8 cellular contexts compared by ENCODE assay signal in genomic region chr4:1310031-1310795, GRCh38. TPM values are rescaled to one million over a fixed set of nuclear protein-coding genes. Genes with fewer than 3 reads are reported as not detected.
DNase-seq lines count a peak whose midpoint lies in the region; ATAC-seq and TF ChIP-seq lines count a peak whose summit lies in the region.

No MANE protein-coding gene starts in this region.

- DNase-seq in activated CD4-positive, alpha-beta T cell treated with anti-CD3 and anti-CD28 coated beads, Interleukin-2, amount 10 ng/mL, durations not matched to agents 7 days and 5 days, result no peak
- no peak for DNase-seq in activated CD4-positive, alpha-beta T cell treated with anti-CD3 and anti-CD28 coated beads, Interleukin-2, amount 50 U/mL, for 1 hour
- no peak for DNase-seq in effector memory CD4-positive, alpha-beta T cell
- DNase-seq in mesendoderm (no peak), tibial artery (no peak), NCI-H2081 (lab: John Stamatoyannopoulos, UW) (no peak), body of pancreas (no peak)

- H2AK5ac ChIP-seq in mesendoderm (ENCODE audit: low read length), result no peak overlapping the region

- H3K27ac ChIP-seq in effector memory CD4-positive, alpha-beta T cell (ENCODE audit: insufficient read depth, low read length, poor library complexity, severe bottlenecking), result no peak overlapping the region
- H3K27ac ChIP-seq in mesendoderm (ENCODE audit: low read depth, low read length), result no peak overlapping the region
- H3K27ac ChIP-seq in tibial artery, result peak overlapping the region; percentile 73 to 81
- H3K27ac ChIP-seq in body of pancreas, result peak overlapping the region in 2 of 4 donors; percentile 44 to 57

- ATAC-seq in HG02884 (IDR thresholded peaks at IDR 0.05; ENCODE audit: unreplicated experiment) (no peak), body of pancreas (no peak)

- peaks cover 46% of the 10 kb centered on the region for H3K4me1 ChIP-seq in effector memory CD4-positive, alpha-beta T cell (ENCODE audit: control insufficient read depth, insufficient read depth, low read length, poor library complexity, severe bottlenecking)
- H3K4me1 ChIP-seq in mesendoderm (ENCODE audit: control insufficient read depth, low read depth, low read length) (no peaks in the 10 kb centered on the region), tibial artery (peaks cover 0 to 34% (median 26%) of the 10 kb centered on the region in 4 donors), body of pancreas (peaks cover 23% of the 10 kb centered on the region)

- intact Hi-C loops in tibial artery (cut with DNase I; ENCODE audit: low total_unique reads) (no loop called here), body of pancreas (cut with DNase I) (no loop called here)

- H3K27me3 ChIP-seq in effector memory CD4-positive, alpha-beta T cell (replicated peaks; ENCODE audit: control insufficient read depth, insufficient read depth, low read length, poor library complexity, severe bottlenecking), result no peaks in the 10 kb centered on the region
- H3K27me3 ChIP-seq in mesendoderm (ENCODE audit: insufficient read depth, low read length, poor library complexity) (no peaks in the 10 kb centered on the region), tibial artery (no peaks in the 10 kb centered on the region), body of pancreas (no peaks in the 10 kb centered on the region)

- TF ChIP-seq CTCF in tibial artery (IDR thresholded peaks at IDR 0.05) (no peak), body of pancreas (IDR thresholded peaks at IDR 0.05) (no peak)

- H3K79me2 ChIP-seq in mesendoderm (ENCODE audit: control insufficient read depth, insufficient read depth, low read length), result peaks cover 57% of the 10 kb centered on the region

- no peak overlapping the region for H3K23ac ChIP-seq in mesendoderm (ENCODE audit: low read length)

- no peak overlapping the region for H4K5ac ChIP-seq in mesendoderm (ENCODE audit: low read length)

- peaks cover 25% of the 10 kb centered on the region for H3K36me3 ChIP-seq in effector memory CD4-positive, alpha-beta T cell (ENCODE audit: control insufficient read depth, insufficient read depth, low read length)
- H3K36me3 ChIP-seq in mesendoderm (ENCODE audit: control insufficient read depth, insufficient read depth, low read length) (peaks cover 3% of the 10 kb centered on the region), tibial artery (peaks cover 23 to 41% (median 30%) of the 10 kb centered on the region in 3 donors), body of pancreas (replicated peaks in 1 of 2; ENCODE audit: insufficient read depth in 1 of 2, low read depth in 2 of 2) (peaks cover 12 to 15% of the 10 kb centered on the region in 2 donors)

- no peak overlapping the region for H3K4ac ChIP-seq in mesendoderm (ENCODE audit: low read depth, low read length)

- no peaks in the 10 kb centered on the region for H3K27me3 Mint-ChIP-seq in activated CD4-positive, alpha-beta T cell treated with anti-CD3 and anti-CD28 coated beads, Interleukin-2, amount 10 ng/mL, durations not matched to agents 7 days and 5 days

- peaks cover 28% of the 10 kb centered on the region for H3K79me1 ChIP-seq in mesendoderm (ENCODE audit: low read length)

- POLR2A ChIA-PET in activated CD4-positive, alpha-beta T cell treated with anti-CD3 and anti-CD28 coated beads, Interleukin-2, amount 10 ng/mL, durations not matched to agents 7 days and 5 days (lab: Charles Lee), result no interaction called here

- no peak overlapping the region for H3K4me2 ChIP-seq in mesendoderm (ENCODE audit: low read length)

- TF ChIP-seq POLR2A in body of pancreas (IDR thresholded peaks at IDR 0.05), result no peak

- peak overlapping the region; percentile 52 for H3K56ac ChIP-seq in mesendoderm (ENCODE audit: low read length)

- H3K27ac Mint-ChIP-seq in activated CD4-positive, alpha-beta T cell treated with anti-CD3 and anti-CD28 coated beads, Interleukin-2, amount 10 ng/mL, durations not matched to agents 7 days and 5 days, result peak overlapping the region; percentile 68

- no peak overlapping the region for H4K8ac ChIP-seq in mesendoderm (ENCODE audit: low read depth, low read length)

- peaks cover 49% of the 10 kb centered on the region for H3K36me3 Mint-ChIP-seq in activated CD4-positive, alpha-beta T cell treated with anti-CD3 and anti-CD28 coated beads, Interleukin-2, amount 10 ng/mL, durations not matched to agents 7 days and 5 days (ENCODE audit: low read depth)

- peak overlapping the region; percentile 61 for H3K9ac ChIP-seq in mesendoderm (ENCODE audit: low read length)

- no peak overlapping the region for H2BK120ac ChIP-seq in mesendoderm (ENCODE audit: low read depth, low read length)

- no peak overlapping the region for H3K18ac ChIP-seq in mesendoderm (ENCODE audit: low read length)

- WGBS in mesendoderm (ENCODE audit: extremely low coverage, insufficient coverage, low lambda C conversion rate), result no CpG with 5 or more reads among the region's 32 CpGs
- 77 to 97% methylated on average over 14 to 29 of the region's 32 CpGs for WGBS in body of pancreas, 2 donors

- peak overlapping the region; percentile 33 for H3K4me3 ChIP-seq in effector memory CD4-positive, alpha-beta T cell (ENCODE audit: insufficient read depth, low read depth, low read length, poor library complexity, severe bottlenecking)
- no peak overlapping the region for H3K4me3 ChIP-seq in mesendoderm (ENCODE audit: low read length)
- peak overlapping the region; percentile 47 to 55 for H3K4me3 ChIP-seq in tibial artery
- no peak overlapping the region for H3K4me3 ChIP-seq in body of pancreas

- H3K9me3 Mint-ChIP-seq in activated CD4-positive, alpha-beta T cell treated with anti-CD3 and anti-CD28 coated beads, Interleukin-2, amount 10 ng/mL, durations not matched to agents 7 days and 5 days, result no peaks in the 10 kb centered on the region

- no peak overlapping the region for H2BK5ac ChIP-seq in mesendoderm (ENCODE audit: low read length)

- CTCF ChIA-PET in activated CD4-positive, alpha-beta T cell treated with anti-CD3 and anti-CD28 coated beads, Interleukin-2, amount 10 ng/mL, durations not matched to agents 7 days and 5 days (lab: Charles Lee), result interaction anchor here (0.8 to 2.2 kb wide), 3 partner anchors 19 to 53 kb away, joined by 3 to 7 read pairs (median 3); no protein-coding TSS in a partner anchor

- no peaks in the 10 kb centered on the region for H3K9me3 ChIP-seq in effector memory CD4-positive, alpha-beta T cell (ENCODE audit: control insufficient read depth, low read length)
- H3K9me3 ChIP-seq in tibial artery (no peaks in the 10 kb centered on the region), body of pancreas (no peaks in the 10 kb centered on the region)

- peaks cover 74% of the 10 kb centered on the region for H3K4me1 Mint-ChIP-seq in activated CD4-positive, alpha-beta T cell treated with anti-CD3 and anti-CD28 coated beads, Interleukin-2, amount 10 ng/mL, durations not matched to agents 7 days and 5 days

- no peak overlapping the region for H2BK15ac ChIP-seq in mesendoderm (replicated peaks; ENCODE audit: low read depth)

- peak overlapping the region; percentile 57 for H3K4me3 Mint-ChIP-seq in activated CD4-positive, alpha-beta T cell treated with anti-CD3 and anti-CD28 coated beads, Interleukin-2, amount 10 ng/mL, durations not matched to agents 7 days and 5 days

RNA-seq across cellular contexts. Expression of gene MAEA, which starts 20.5 kb away (rescaled TPM):
- total RNA-seq in activated CD4-positive, alpha-beta T cell treated with anti-CD3 and anti-CD28 coated beads, Interleukin-2, amount 10 ng/mL, durations not matched to agents 7 days and 5 days, result 10 to 100 TPM; 63.8 to 69.0 TPM
- 57.0 TPM for polyA plus RNA-seq in mesendoderm (2013, experiment 1 of 2)
- polyA plus RNA-seq in mesendoderm (2013, experiment 2 of 2), result 55.7 TPM
- total RNA-seq in body of pancreas, result 10 to 100 TPM; 68.7 to 88.0 TPM

RNA-seq across cellular contexts. Expression of gene UVSSA, which starts 36.8 kb away (rescaled TPM):
- 10 to 100 TPM; 19.1 to 23.0 TPM for total RNA-seq in activated CD4-positive, alpha-beta T cell treated with anti-CD3 and anti-CD28 coated beads, Interleukin-2, amount 10 ng/mL, durations not matched to agents 7 days and 5 days
- polyA plus RNA-seq in mesendoderm (2013, experiment 1 of 2), result 4.3 TPM
- polyA plus RNA-seq in mesendoderm (2013, experiment 2 of 2), result 4.6 TPM
- total RNA-seq in body of pancreas, result 10 to 100 TPM; 18.2 to 26.0 TPM

Comparison
In these comparisons a context has a peak if more than half of its experiments do, and no peak if none do; other contexts are left out.
1. H3K27ac ChIP-seq: peak in tibial artery (2 of 2); none in effector memory CD4-positive, alpha-beta T cell (single experiment) and mesendoderm (single experiment).
2. H3K4me3 ChIP-seq: peak in effector memory CD4-positive, alpha-beta T cell (single experiment) and tibial artery (2 of 2); none in mesendoderm (single experiment) and body of pancreas (0 of 2).